In genomic region chr22:38239101-38239761, GRCh38 we compare ENCODE assay signal across 8 cellular contexts. TPM values are rescaled to one million over a fixed set of nuclear protein-coding genes. Genes with fewer than 3 reads are reported as not detected.
DNase-seq lines count a peak whose midpoint lies in the region; ATAC-seq and TF ChIP-seq lines count a peak whose summit lies in the region.

No MANE protein-coding gene starts in this region.

- 21 to 33% methylated on average over 14 of the region's 14 CpGs for WGBS in thyroid gland, 2 donors

- H3K4me3 ChIP-seq in thyroid gland (replicated peaks in 1 of 3) = no peak overlapping the region

- H3K27me3 ChIP-seq in thyroid gland = no peaks in the 10 kb centered on the region

- intact Hi-C loops in thyroid gland (cut with DNase I) = no loop called here

- H3K9me3 ChIP-seq in thyroid gland = no peaks in the 10 kb centered on the region

- TF ChIP-seq POLR2A in thyroid gland (IDR thresholded peaks at IDR 0.05) = no peak

- peak in 4 of 6 experiments; percentile 8 to 45 (median 39) for TF ChIP-seq CTCF in thyroid gland (IDR thresholded peaks at IDR 0.05)

- ATAC-seq in left lobe of liver (peak; percentile 80), HG02623 (IDR thresholded peaks at IDR 0.05; ENCODE audit: unreplicated experiment) (no peak), HG02763 (IDR thresholded peaks at IDR 0.05; ENCODE audit: unreplicated experiment) (no peak), HG02973 (IDR thresholded peaks at IDR 0.05; ENCODE audit: unreplicated experiment) (no peak)

- peaks cover 7 to 15% of the 10 kb centered on the region in 2 donors for H3K36me3 ChIP-seq in thyroid gland

- peak; percentile 97 for DNase-seq in LHCN-M2 (ENCODE audit: low read depth)
- DNase-seq in left lobe of liver (ENCODE audit: low spot score) = no peak
- DNase-seq in thyroid gland = peak; percentile 78 to 85
- no peak for DNase-seq in NOMO-1 (lab: John Stamatoyannopoulos, UW; ENCODE audit: unreplicated experiment in 2 of 2)

- H3K4me1 ChIP-seq in thyroid gland = peaks cover 39 to 73% of the 10 kb centered on the region in 2 donors

- H3K27ac ChIP-seq in cingulate gyrus (ENCODE audit: low read depth, low read length) (peak overlapping the region; percentile 94), thyroid gland (peak overlapping the region; percentile 50 to 72 (median 71))

RNA-seq across cellular contexts. Expression of gene TMEM184B, which starts 33.6 kb away (rescaled TPM):
- 61.3 and 70.6 TPM in 2 replicates for total RNA-seq in LHCN-M2 (2014; rRNA removed)
- 57.6 TPM for polyA plus RNA-seq in LHCN-M2 (2012)
- total RNA-seq in left lobe of liver = 11.7 TPM
- total RNA-seq in thyroid gland = 10 to 100 TPM; 42.9 to 92.2 (median 74.5) TPM

RNA-seq across cellular contexts. Expression of gene MAFF, which starts 37.4 kb away (rescaled TPM):
- total RNA-seq in LHCN-M2 (2014; rRNA removed) (29.3 and 31.7 TPM in 2 replicates), left lobe of liver (2.5 TPM), thyroid gland (100 to 1,000 TPM in 1 of 4 donors, 10 to 100 TPM in 3; 13.1 to 111 (median 24.6) TPM)
- 14.2 TPM for polyA plus RNA-seq in LHCN-M2 (2012)

RNA-seq across cellular contexts. Expression of gene PLA2G6, which starts 57.6 kb away (rescaled TPM):
- total RNA-seq in LHCN-M2 (2014; rRNA removed) (6.1 and 13.3 TPM in 2 replicates), left lobe of liver (32.1 TPM), thyroid gland (100 to 1,000 TPM; 106 to 122 (median 112) TPM)
- polyA plus RNA-seq in LHCN-M2 (2012) = 3.7 TPM

Comparison
In these comparisons a context has a peak if more than half of its experiments do, and no peak if none do; other contexts are left out.
1. DNase-seq: peak in LHCN-M2 (single experiment) and thyroid gland (2 of 2); none in left lobe of liver (single experiment) and NOMO-1 (0 of 2).